23 cellular contexts compared by ENCODE assay signal in genomic region chr11:96288915-96289314, GRCh38.
DNase-seq lines count a peak whose midpoint lies in the region; ATAC-seq and TF ChIP-seq lines count a peak whose summit lies in the region.
"Had no signal": no experiment of that assay in that cellular context is flagged by ENCODE, and none has a peak within 500 bp of the region (broad histone marks: within the 10 kb centered on the region; RNA-seq: fewer than 3 reads in every experiment).

No MANE protein-coding gene starts in this region.

- no peaks in the 10 kb centered on the region for H4K20me1 ChIP-seq in MM.1S (ENCODE audit: insufficient read depth, low read length)

- H3K9ac ChIP-seq in MM.1S (ENCODE audit: low read length) = no peak overlapping the region
- H3K9ac ChIP-seq: SK-N-SH had no signal

- DNase-seq in MM.1S = peak; percentile 55
- no peak for DNase-seq in AG08396 (ENCODE audit: low spot score)
- DNase-seq in NCI-H510A (lab: John Stamatoyannopoulos, UW) = no peak
- DNase-seq in nucleus accumbens (lab: John Stamatoyannopoulos, UW) = no peak
- DNase-seq: activated CD4-positive, alpha-beta T cell treated with anti-CD3 and anti-CD28 coated beads for 48 hours; amygdala; DND-41; effector CD4-positive, alpha-beta T cell; glutamatergic neuron; KG1; left ventricle myocardium inferior; NCI-H1092; NCI-H774; occipital lobe; SK-N-SH; stimulated activated naive CD4-positive, alpha-beta T cell treated with Interleukin-2 at 50 U/mL for 16 hours; T1000; uterus had no signal

- TF ChIP-seq CTCF in MM.1S (IDR thresholded peaks at IDR 0.05; ENCODE audit: low read length) = no peak

- H3K27ac ChIP-seq in ACC112 (ENCODE audit: low read depth, low read length) = peak overlapping the region; percentile 87
- peak overlapping the region; percentile 24; the same call in 1 of the 2 replicates for H3K27ac ChIP-seq in MM.1S (ENCODE audit: low read length)
- H3K27ac ChIP-seq: left ventricle myocardium inferior, right atrium auricular region, uterus had no signal

- no peaks in the 10 kb centered on the region for H3K9me3 ChIP-seq in MM.1S (replicated peaks; ENCODE audit: insufficient read depth, low read length)
- H3K9me3 ChIP-seq: left ventricle myocardium inferior, right atrium auricular region, SK-N-SH, uterus had no signal

- no peaks in the 10 kb centered on the region for H3K9me2 ChIP-seq in MM.1S (replicated peaks; ENCODE audit: insufficient read depth, low read length)
- H3K9me2 ChIP-seq: SK-N-SH had no signal

- peaks cover 75% of the 10 kb centered on the region for H3K79me2 ChIP-seq in ACC112 (ENCODE audit: control insufficient read depth, insufficient read depth, low read length, unreplicated experiment)
- H3K79me2 ChIP-seq in MM.1S (ENCODE audit: low read length) = peaks cover 87% of the 10 kb centered on the region

- H3K4me3 ChIP-seq in ACC112 (ENCODE audit: low read depth, low read length) (no peak overlapping the region), MM.1S (ENCODE audit: low read length) (no peak overlapping the region)
- H3K4me3 ChIP-seq: left ventricle myocardium inferior, right atrium auricular region, uterus had no signal

- H3K27me3 ChIP-seq in ACC112 (ENCODE audit: insufficient read depth, low read length) = no peaks in the 10 kb centered on the region
- no peaks in the 10 kb centered on the region for H3K27me3 ChIP-seq in MM.1S (replicated peaks; ENCODE audit: insufficient read depth, low read length)
- H3K27me3 ChIP-seq: right atrium auricular region, uterus had no signal

- H3K36me3 ChIP-seq in ACC112 (ENCODE audit: insufficient read depth, low read length) = peaks cover 10% of the 10 kb centered on the region
- H3K36me3 ChIP-seq in MM.1S (replicated peaks; ENCODE audit: insufficient read depth, low read length) = no peaks in the 10 kb centered on the region
- H3K36me3 ChIP-seq: left ventricle myocardium inferior, right atrium auricular region, uterus had no signal

- H2AFZ ChIP-seq in ACC112 (ENCODE audit: low read length, unreplicated experiment) = no peak overlapping the region
- H2AFZ ChIP-seq in MM.1S (ENCODE audit: low read length) = no peak overlapping the region

- ATAC-seq in GM18502 (IDR thresholded peaks at IDR 0.05; ENCODE audit: poor library complexity, unreplicated experiment) (peak; percentile 41), GM21723 (IDR thresholded peaks at IDR 0.05; ENCODE audit: unreplicated experiment) (peak; percentile 35), HG03457 (IDR thresholded peaks at IDR 0.05; ENCODE audit: unreplicated experiment) (no peak)

- H3K4me1 ChIP-seq in ACC112 (ENCODE audit: control insufficient read depth, insufficient read depth, low read length, unreplicated experiment) = peaks cover 46% of the 10 kb centered on the region
- H3K4me1 ChIP-seq in MM.1S (ENCODE audit: low read length) = peaks cover 25% of the 10 kb centered on the region
- H3K4me1 ChIP-seq: uterus had no signal

- peak overlapping the region; percentile 4 for H3K4me2 ChIP-seq in MM.1S (ENCODE audit: low read depth, low read length)
- H3K4me2 ChIP-seq: SK-N-SH had no signal

- 0 out of 2 replicates have a peak, but pooled peaks cover 5% of the 10 kb centered on the region for H3F3A ChIP-seq in MM.1S (ENCODE audit: insufficient read depth, low read length)
